ENCODE assay signal across 8 cellular contexts in the genomic region with DNA sequence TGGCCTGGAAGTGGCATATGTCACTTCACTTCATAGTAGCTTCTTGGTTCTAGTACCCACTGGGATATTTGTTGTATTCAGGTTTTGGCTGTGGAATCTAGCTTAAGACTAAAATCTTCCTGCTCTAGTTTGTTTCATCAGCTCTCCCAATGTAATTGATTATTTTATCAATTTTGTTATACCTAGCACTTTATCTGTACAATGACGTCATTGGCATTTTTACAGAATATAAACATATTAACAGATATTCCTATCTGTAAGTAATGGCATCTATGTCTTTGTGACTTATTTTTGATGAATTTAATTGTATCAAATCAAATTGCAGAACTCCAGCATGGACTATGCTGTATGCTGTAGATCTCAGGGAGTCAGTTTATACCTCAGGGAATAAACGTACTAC. TPM values are rescaled to one million over a fixed set of nuclear protein-coding genes. Genes with fewer than 3 reads are reported as not detected.
"Had no signal": no experiment of that assay in that cellular context is flagged by ENCODE, and none has a peak within 500 bp of the region (broad histone marks: within the 10 kb centered on the region; RNA-seq: fewer than 3 reads in every experiment).

No MANE protein-coding gene starts in this region.

- H3K36me3 Mint-ChIP-seq: IgD-negative memory B cell had no signal

- H3K27me3 Mint-ChIP-seq: IgD-negative memory B cell had no signal

- FAIRE-seq: HepG2, HTR-8/SVneo had no signal

- ATAC-seq: HepG2 had no signal

- H3K4me1 Mint-ChIP-seq: IgD-negative memory B cell had no signal

- H3K27ac ChIP-seq: HL-60, KMS-11 had no signal

- H3K27ac Mint-ChIP-seq: IgD-negative memory B cell had no signal

- H3K4me3 Mint-ChIP-seq: IgD-negative memory B cell had no signal

- DNase-seq: IMR-90, KBM-7, KG1 had no signal

- H3K9ac ChIP-seq: KMS-11 had no signal

- H3K4me2 ChIP-seq: KMS-11 had no signal

RNA-seq across cellular contexts. Expression of a gene that starts 19.7 kb away (rescaled TPM):
- polyA plus RNA-seq: IgD-negative memory B cell had no signal
